25 cellular contexts compared by ENCODE assay signal in genomic region chr12:124077730-124078129, GRCh38.
A peak's percentile ranks its signal among the peaks of the same experiment; 100 is the strongest.
DNase-seq lines count a peak whose midpoint lies in the region; ATAC-seq and TF ChIP-seq lines count a peak whose summit lies in the region.
"Had no signal": no experiment of that assay in that cellular context is flagged by ENCODE, and none has a peak within 500 bp of the region (broad histone marks: within the 10 kb centered on the region; RNA-seq: fewer than 3 reads in every experiment).

No MANE protein-coding gene starts in this region.

- no peaks in the 10 kb centered on the region for H3K36me3 ChIP-seq in iPS DF 6.9 (ENCODE audit: control insufficient read depth, insufficient read depth, low read length)
- H3K36me3 ChIP-seq: BE2C, SJSA1 had no signal

- no peaks in the 10 kb centered on the region for H3K9me3 ChIP-seq in iPS DF 6.9 (ENCODE audit: control insufficient read depth, insufficient read depth, low read length)
- H3K9me3 ChIP-seq: BE2C, SJSA1 had no signal

- H3K27ac ChIP-seq in iPS DF 6.9 (ENCODE audit: low read length) = no peak overlapping the region
- H3K27ac ChIP-seq: 22Rv1, HL-60, SJSA1 had no signal

- H3K4me3 ChIP-seq in iPS DF 6.9 (ENCODE audit: low read length) = peak overlapping the region; percentile 8; the same call in 1 of the 2 replicates
- H3K4me3 ChIP-seq: GM23338, SJSA1 had no signal

- H3K4me1 ChIP-seq in iPS DF 6.9 (ENCODE audit: control insufficient read depth, insufficient read depth, low read length) = peaks cover 5% of the 10 kb centered on the region; the same call in 1 of the 2 replicates
- H3K4me1 ChIP-seq: BE2C had no signal

- no peaks in the 10 kb centered on the region for H3K27me3 Mint-ChIP-seq in mesothelial cell of epicardium (ENCODE audit: low read depth)

- H3K9me3 Mint-ChIP-seq in mesothelial cell of epicardium = no peaks in the 10 kb centered on the region
- H3K9me3 Mint-ChIP-seq: CD8-positive, alpha-beta memory T cell; GM23338 had no signal

- DNase-seq in NCI-H187 (lab: John Stamatoyannopoulos, UW) (peak; percentile 27 to 33), NCI-H187 treated with DMSO at 0.1 percent for 48 hours (lab: John Stamatoyannopoulos, UW) (no peak), iPS DF 6.9 (ENCODE audit: low read depth, low spot score) (no peak), mesothelial cell of epicardium (ENCODE audit: low spot score in 2 of 2, unreplicated experiment in 2 of 2) (no peak), NCI-H1092 (lab: John Stamatoyannopoulos, UW) (no peak), GM19240 (ENCODE audit: insufficient read length, low spot score) (no peak)
- DNase-seq: BE2C; CD8-positive, alpha-beta memory T cell; DMS153; DND-41; HCEC 1CT; NCI-H1048; NCI-H1417 treated with DMSO at 0.1 percent for 48 hours; NCI-H1694 treated with DMSO at 0.1 percent for 48 hours; NCI-H2107; NCI-H446 treated with DMSO at 0.1 percent for 48 hours; NCI-H69; Right ventricle myocardium superior; RPMI8226 had no signal

- no CpG with 5 or more reads among the region's 11 CpGs for WGBS in iPS DF 6.9 (ENCODE audit: insufficient coverage, insufficient read length)

- no peak for ATAC-seq in HG03432 (IDR thresholded peaks at IDR 0.05; ENCODE audit: unreplicated experiment)
- ATAC-seq: GM23338 had no signal

- TF ChIP-seq CTCF in mesothelial cell of epicardium (IDR thresholded peaks at IDR 0.05; ENCODE audit: unreplicated experiment) = no peak

- H3K4me1 Mint-ChIP-seq in mesothelial cell of epicardium = peaks cover 32% of the 10 kb centered on the region
- H3K4me1 Mint-ChIP-seq: CD8-positive, alpha-beta memory T cell had no signal

- H3K36me3 Mint-ChIP-seq in mesothelial cell of epicardium = no peaks in the 10 kb centered on the region
- H3K36me3 Mint-ChIP-seq: CD14-positive monocyte; CD8-positive, alpha-beta memory T cell had no signal

- no peak overlapping the region for H3K4me3 Mint-ChIP-seq in mesothelial cell of epicardium
- H3K4me3 Mint-ChIP-seq: CD14-positive monocyte; CD8-positive, alpha-beta memory T cell; GM23338 had no signal

- H3K27ac Mint-ChIP-seq in mesothelial cell of epicardium = peak overlapping the region; percentile 7
- H3K27ac Mint-ChIP-seq: CD14-positive monocyte; CD8-positive, alpha-beta memory T cell; GM23338 had no signal

- no peaks in the 10 kb centered on the region for H3K27me3 ChIP-seq in iPS DF 6.9 (ENCODE audit: control insufficient read depth, insufficient read depth, low read length)
- H3K27me3 ChIP-seq: BE2C, SJSA1 had no signal

Comparison
In these comparisons a context has a peak if more than half of its experiments do, and no peak if none do; other contexts are left out.
1. DNase-seq: peak in NCI-H187 (2 of 2); none in NCI-H187 treated with DMSO at 0.1 percent for 48 hours (single experiment), iPS DF 6.9 (single experiment), mesothelial cell of epicardium (0 of 2), NCI-H1092 (single experiment) and GM19240 (single experiment).